ENCODE assay signal across 22 cellular contexts in genomic region chr16:63629272-63629671, GRCh38.
A peak's percentile ranks its signal among the peaks of the same experiment; 100 is the strongest.
DNase-seq lines count a peak whose midpoint lies in the region; ATAC-seq, FAIRE-seq and TF ChIP-seq lines count a peak whose summit lies in the region.
"Had no signal": no experiment of that assay in that cellular context is flagged by ENCODE, and none has a peak within 500 bp of the region (broad histone marks: within the 10 kb centered on the region; RNA-seq: fewer than 3 reads in every experiment).

No MANE protein-coding gene starts in this region.

- peaks cover 11% of the 10 kb centered on the region for H3K4me1 Mint-ChIP-seq in GM23338
- H3K4me1 Mint-ChIP-seq: CD14-positive monocyte; CD4-positive, alpha-beta memory T cell; IgD-negative memory B cell had no signal

- no peak overlapping the region for H3K27ac Mint-ChIP-seq in GM23338
- H3K27ac Mint-ChIP-seq: CD14-positive monocyte; CD4-positive, alpha-beta memory T cell; IgD-negative memory B cell had no signal

- H2BK15ac ChIP-seq in H1 (ENCODE audit: low read length) = no peak overlapping the region

- H3K27ac ChIP-seq in GM23338 (ENCODE audit: low read depth) = no peak overlapping the region
- H3K27ac ChIP-seq in MM.1S (ENCODE audit: low read length) = peak overlapping the region; percentile 80; the same call in 1 of the 2 replicates
- no peak overlapping the region for H3K27ac ChIP-seq in H1 (ENCODE audit: low read depth, low read length)

- no peaks in the 10 kb centered on the region for H3K9me3 ChIP-seq in MM.1S (replicated peaks; ENCODE audit: insufficient read depth, low read length)
- H3K9me3 ChIP-seq in H1 (ENCODE audit: insufficient read depth in 2 of 2, low read depth in 1 of 2, low read length in 1 of 2) = no peaks in the 10 kb centered on the region
- H3K9me3 ChIP-seq: BE2C, HAP-1 had no signal

- H2AK5ac ChIP-seq in H1 (ENCODE audit: low read depth, low read length) = no peak overlapping the region

- no peak overlapping the region for H4K5ac ChIP-seq in H1 (ENCODE audit: insufficient read length, low read depth, low read length)

- H3K9ac ChIP-seq in MM.1S (ENCODE audit: low read length) (peak overlapping the region; percentile 9; the same call in 1 of the 2 replicates), H1 (replicated peaks in 1 of 4; ENCODE audit: extremely low read depth in 1 of 4, low read depth in 3 of 4, low read length in 3 of 4) (no peak overlapping the region)

- no peak overlapping the region for H4K8ac ChIP-seq in H1 (ENCODE audit: extremely low read depth, insufficient read depth, low read length)

- H3K23me2 ChIP-seq in H1 (ENCODE audit: low read depth, low read length) = no peaks in the 10 kb centered on the region

- no peak for FAIRE-seq in H1 (lab: Jason Lieb, UNC)
- FAIRE-seq: A204.1, GM12892, GM18507, HepG2, HTR-8/SVneo had no signal

- no peaks in the 10 kb centered on the region for H3K9me2 ChIP-seq in GM23338 (ENCODE audit: insufficient read depth)
- no peaks in the 10 kb centered on the region for H3K9me2 ChIP-seq in MM.1S (replicated peaks; ENCODE audit: insufficient read depth, low read length)

- TF ChIP-seq CTCF in GM23338 (conservative IDR thresholded peaks at IDR 0.05; ENCODE audit: low read depth in 2 of 2) (no peak), MM.1S (IDR thresholded peaks at IDR 0.05; ENCODE audit: low read length) (no peak), H1 (IDR thresholded peaks at IDR 0.05; ENCODE audit: control extremely low read depth in 1 of 3, insufficient read depth in 1 of 3, low read depth in 1 of 3, low read length in 3 of 3) (no peak)

- no peak overlapping the region for H3K4me2 ChIP-seq in GM23338
- peak overlapping the region; percentile 77 for H3K4me2 ChIP-seq in MM.1S (ENCODE audit: low read depth, low read length)
- H3K4me2 ChIP-seq in H1 (ENCODE audit: insufficient read depth in 1 of 2, low read depth in 2 of 2, low read length in 2 of 2) = no peak overlapping the region

- ATAC-seq in GM23338 = no peak; the same call in 2 of the 3 replicates
- ATAC-seq: HepG2 had no signal

- H4K91ac ChIP-seq in H1 (replicated peaks; ENCODE audit: insufficient read length, low read length) = no peak overlapping the region

- no peak overlapping the region for H2BK5ac ChIP-seq in H1 (ENCODE audit: low read depth, low read length)

- TF ChIP-seq RAD21 in H1 (IDR thresholded peaks at IDR 0.05 in 1 of 2, conservative IDR thresholded peaks at IDR 0.05 in 1 of 2; ENCODE audit: low read depth in 2 of 2, low read length in 2 of 2) = no peak

- TF ChIP-seq EP300 in H1 (IDR thresholded peaks at IDR 0.05; ENCODE audit: borderline replicate concordance in 1 of 2, low read depth in 2 of 2, low read length in 2 of 2) = no peak

- H3K23ac ChIP-seq in H1 (ENCODE audit: insufficient read length) = no peak overlapping the region

- TF ChIP-seq POLR2A in H1 (IDR thresholded peaks at IDR 0.05; ENCODE audit: control extremely low read depth in 1 of 2, low read depth in 2 of 2, low read length in 2 of 2) = no peak

- H4K20me1 ChIP-seq in GM23338 (replicated peaks; ENCODE audit: insufficient read depth) (no peaks in the 10 kb centered on the region), MM.1S (ENCODE audit: insufficient read depth, low read length) (no peaks in the 10 kb centered on the region), H1 (replicated peaks in 1 of 2; ENCODE audit: control insufficient read depth in 1 of 2, insufficient read depth in 2 of 2, low read length in 2 of 2) (no peaks in the 10 kb centered on the region)

- no peaks in the 10 kb centered on the region for H3K27me3 ChIP-seq in GM23338 (ENCODE audit: insufficient read depth)
- H3K27me3 ChIP-seq in MM.1S (replicated peaks; ENCODE audit: insufficient read depth, low read length) = no peaks in the 10 kb centered on the region
- no peaks in the 10 kb centered on the region for H3K27me3 ChIP-seq in H1 (replicated peaks in 1 of 4; ENCODE audit: control insufficient read depth in 3 of 4, extremely low read depth in 1 of 4, insufficient read depth in 3 of 4, low read length in 3 of 4)
- H3K27me3 ChIP-seq: BE2C had no signal

- no peak overlapping the region for H3K18ac ChIP-seq in H1 (ENCODE audit: extremely low read depth, low read length)

- H3K27me3 Mint-ChIP-seq in GM23338 (ENCODE audit: insufficient read depth, low read depth, poor library complexity) = no peaks in the 10 kb centered on the region
- H3K27me3 Mint-ChIP-seq: CD4-positive, alpha-beta memory T cell; IgD-negative memory B cell had no signal

- no peaks in the 10 kb centered on the region for H3F3A ChIP-seq in GM23338 (replicated peaks; ENCODE audit: low read depth)
- H3F3A ChIP-seq in MM.1S (ENCODE audit: insufficient read depth, low read length) = peaks cover 28% of the 10 kb centered on the region

- H3K36me3 Mint-ChIP-seq in GM23338 (ENCODE audit: low read depth) = peaks cover 11% of the 10 kb centered on the region
- H3K36me3 Mint-ChIP-seq: CD14-positive monocyte; CD4-positive, alpha-beta memory T cell; IgD-negative memory B cell had no signal

- 0 out of 2 replicates have a peak overlapping the region, but pooled peaks have one; percentile 60 for H2BK12ac ChIP-seq in H1 (ENCODE audit: low read depth, low read length)

- DNase-seq in GM23338 (ENCODE audit: low spot score) (no peak), MM.1S (peak; percentile 51), H1 (ENCODE audit: low read depth in 1 of 2, low spot score in 2 of 2) (no peak), kidney tubule cell (ENCODE audit: low spot score) (no peak)
- no peak for DNase-seq in activated CD4-positive, alpha-beta T cell treated with anti-CD3 and anti-CD28 coated beads, Interleukin-2, amount 50 U/mL, for 1 hour
- DNase-seq in stimulated activated CD4-positive, alpha-beta T cell treated with anti-CD3 and anti-CD28 coated beads, Interleukin-1b, Interleukin-23, amount 100 ng/mL, for 48 hours = no peak
- DNase-seq: ACHN; BE2C; CD4-positive, alpha-beta memory T cell; DMS153; DMS79; GDM1; GOT3; KBM-7 had no signal

- H2BK120ac ChIP-seq in H1 (replicated peaks; ENCODE audit: low read depth, low read length) = peak overlapping the region; percentile 31

- CTCF ChIA-PET in H1 (lab: Charles Lee; ENCODE audit: partially characterized antibody) = interaction anchor here (0.9 to 1.4 kb wide), 6 partner anchors 9 to 169 kb away, joined by 3 to 4 read pairs (median 3); no protein-coding TSS in a partner anchor

- no peaks in the 10 kb centered on the region for H3K36me3 ChIP-seq in GM23338 (ENCODE audit: insufficient read depth)
- no peaks in the 10 kb centered on the region for H3K36me3 ChIP-seq in MM.1S (replicated peaks; ENCODE audit: insufficient read depth, low read length)
- no peaks in the 10 kb centered on the region; a peak in 1 of 8 replicates for H3K36me3 ChIP-seq in H1 (ENCODE audit: control insufficient read depth in 2 of 4, insufficient read depth in 4 of 4, low read length in 3 of 4)
- H3K36me3 ChIP-seq: BE2C, HAP-1 had no signal

- H3K4ac ChIP-seq in H1 (replicated peaks; ENCODE audit: insufficient read length, low read depth, low read length) = no peak overlapping the region

- no peaks in the 10 kb centered on the region for H3K79me2 ChIP-seq in GM23338 (replicated peaks; ENCODE audit: insufficient read depth)
- H3K79me2 ChIP-seq in MM.1S (ENCODE audit: low read length) = no peaks in the 10 kb centered on the region
- no peaks in the 10 kb centered on the region for H3K79me2 ChIP-seq in H1 (ENCODE audit: control insufficient read depth in 1 of 2, insufficient read depth in 2 of 2, low read length in 2 of 2)

- H3K9me3 Mint-ChIP-seq in GM23338 = peaks cover 15% of the 10 kb centered on the region

- no peak overlapping the region for H3K4me3 Mint-ChIP-seq in GM23338
- H3K4me3 Mint-ChIP-seq: CD14-positive monocyte; CD4-positive, alpha-beta memory T cell; IgD-negative memory B cell had no signal

- H3K4me1 ChIP-seq in GM23338 (ENCODE audit: insufficient read depth) (peaks cover 7% of the 10 kb centered on the region), MM.1S (ENCODE audit: low read length) (peaks cover 49% of the 10 kb centered on the region), H1 (replicated peaks in 1 of 4; ENCODE audit: control insufficient read depth in 3 of 4, insufficient read depth in 4 of 4, low read length in 3 of 4) (peaks cover 0 to 3% (median 0%) of the 10 kb centered on the region in 4 experiments; a peak in 2 of 7 replicates)
- H3K4me1 ChIP-seq: BE2C, HAP-1 had no signal

- POLR2A ChIA-PET in H1 (lab: Charles Lee; ENCODE audit: partially characterized antibody) = no interaction called here

- no peak overlapping the region for H2BK20ac ChIP-seq in H1 (ENCODE audit: low read length)

- H3K4me3 ChIP-seq in GM23338 (no peak overlapping the region), MM.1S (ENCODE audit: low read length) (peak overlapping the region; percentile 35), H1 (ENCODE audit: extremely low read depth in 1 of 4, insufficient read depth in 2 of 4, low read depth in 3 of 4, low read length in 4 of 4) (no peak overlapping the region)
- H3K4me3 ChIP-seq: HAP-1 had no signal

- H2AFZ ChIP-seq in GM23338 = peak overlapping the region; percentile 16
- peak overlapping the region; percentile 15; the same call in 1 of the 2 replicates for H2AFZ ChIP-seq in MM.1S (ENCODE audit: low read length)
- 0 out of 2 replicates have a peak overlapping the region, but pooled peaks have one; percentile 20 for H2AFZ ChIP-seq in H1 (ENCODE audit: low read length)

- no peaks in the 10 kb centered on the region for H3K79me1 ChIP-seq in H1 (ENCODE audit: low read depth, low read length)

- H3K56ac ChIP-seq in H1 (replicated peaks; ENCODE audit: insufficient read length, low read depth, low read length) = no peak overlapping the region

- no peak overlapping the region for H3K14ac ChIP-seq in H1 (ENCODE audit: insufficient read length)

TF ChIP-seq in GM23338, 12 proteins besides CTCF, POLR2A, EP300 and RAD21:
- TF ChIP-seq STAT1 (IDR thresholded peaks at IDR 0.05; ENCODE audit: unreplicated experiment) (no peak), EZH2phosphoT487 (IDR thresholded peaks at IDR 0.05; ENCODE audit: unreplicated experiment) (no peak), JUNB (IDR thresholded peaks at IDR 0.05; ENCODE audit: unreplicated experiment) (no peak), NANOG (IDR thresholded peaks at IDR 0.05; ENCODE audit: borderline replicate concordance) (no peak), CREB1 (CRISPR knock-in tag; IDR thresholded peaks at IDR 0.05; ENCODE audit: low read depth) (no peak), EZH2 (IDR thresholded peaks at IDR 0.05; ENCODE audit: low read depth, unreplicated experiment) (no peak)

TF ChIP-seq in H1, 55 proteins besides CTCF, POLR2A, EP300 and RAD21 (continues in another document):
- no peak for TF ChIP-seq BACH1 (IDR thresholded peaks at IDR 0.05; ENCODE audit: low read length)
- TF ChIP-seq PHF8 (conservative IDR thresholded peaks at IDR 0.05; ENCODE audit: low read depth, low read length) = no peak
- no peak for TF ChIP-seq POLR2AphosphoS5 (IDR thresholded peaks at IDR 0.05; ENCODE audit: low read depth, low read length)
- TF ChIP-seq SIX5 (IDR thresholded peaks at IDR 0.05; ENCODE audit: low read depth, low read length) = no peak
- TF ChIP-seq SP2 (IDR thresholded peaks at IDR 0.05; ENCODE audit: low read length) = no peak
